26 cellular contexts compared by ENCODE assay signal in the genomic region with DNA sequence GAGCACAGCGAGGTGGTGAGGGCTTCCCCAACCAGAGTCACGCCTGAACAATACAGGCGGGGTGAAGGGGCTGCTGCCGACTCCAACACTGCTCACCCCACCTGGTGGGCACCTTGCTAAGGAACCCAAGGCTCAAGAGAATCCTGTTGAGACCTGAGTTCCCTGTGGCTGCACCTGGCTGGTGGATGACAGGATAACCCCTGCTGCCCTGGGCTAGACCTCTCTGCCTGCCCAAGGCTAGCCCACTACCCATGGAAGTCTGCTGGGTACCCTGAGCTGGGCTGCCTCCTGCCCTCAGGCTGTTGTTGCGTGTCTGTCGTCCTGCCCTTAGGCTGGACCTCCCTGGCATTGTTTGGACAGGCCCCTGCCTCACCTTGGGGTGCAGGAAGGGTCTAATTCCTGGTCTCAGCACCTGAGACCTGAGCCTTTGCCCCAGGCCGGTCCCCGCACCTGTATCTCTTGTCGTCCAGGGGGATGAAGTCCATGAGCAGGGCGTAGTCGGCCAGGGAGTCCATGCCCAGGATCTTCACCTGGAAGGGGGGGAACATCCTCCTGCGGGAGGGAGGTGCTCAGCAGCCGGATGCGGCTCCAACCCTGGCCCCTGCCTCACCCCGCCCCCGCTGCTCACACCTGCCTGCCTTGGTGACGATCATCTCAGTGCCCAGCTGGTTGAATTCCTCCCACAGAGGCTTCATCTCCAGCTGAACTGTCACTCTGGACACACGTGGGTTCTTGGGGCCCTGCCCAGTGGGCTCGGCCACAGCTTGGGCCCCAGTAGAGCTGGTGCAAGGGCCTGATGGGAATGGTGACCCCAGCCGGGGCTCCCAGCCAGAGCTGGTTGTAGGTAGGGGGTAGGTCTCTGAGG. TPM values are rescaled to one million over a fixed set of nuclear protein-coding genes. Genes with fewer than 3 reads are reported as not detected.
A peak's percentile ranks its signal among the peaks of the same experiment; 100 is the strongest.
DNase-seq lines count a peak whose midpoint lies in the region; ATAC-seq lines count a peak whose summit lies in the region.
"Had no signal": no experiment of that assay in that cellular context is flagged by ENCODE, and none has a peak within 500 bp of the region (broad histone marks: within the 10 kb centered on the region; RNA-seq: fewer than 3 reads in every experiment).

No MANE protein-coding gene starts in this region.

- H3K4me1 ChIP-seq in HAP-1 = peaks cover 5% of the 10 kb centered on the region
- H3K4me1 ChIP-seq: breast epithelium, SJCRH30 had no signal

- ATAC-seq in GM21390 (IDR thresholded peaks at IDR 0.05; ENCODE audit: unreplicated experiment) = no peak
- ATAC-seq: heart left ventricle, right cardiac atrium had no signal

- H3K4me3 ChIP-seq in HAP-1 = no peak overlapping the region
- H3K4me3 ChIP-seq: adrenal gland, breast epithelium, heart left ventricle, SJCRH30, suprapubic skin had no signal

- intact Hi-C loops in posterior vena cava (cut with DNase I) = no loop called here

- in situ Hi-C loops in HAP-1 (cut with MboI; ENCODE audit: low sequenced_read_pairs) = loop anchor here (10.0 kb wide), 1 partner anchor 160 kb away; no protein-coding TSS in a partner anchor

- no peaks in the 10 kb centered on the region for H3K27me3 ChIP-seq in HAP-1 (ENCODE audit: low read depth)

- H3K36me3 ChIP-seq in HAP-1 (replicated peaks) = no peaks in the 10 kb centered on the region
- H3K36me3 ChIP-seq: adrenal gland, breast epithelium, heart left ventricle, SJCRH30, suprapubic skin had no signal

- DNase-seq in NCI-H2196 (lab: John Stamatoyannopoulos, UW; ENCODE audit: unreplicated experiment) (peak; percentile 17), NCI-H2196 treated with DMSO at 0.1 percent for 48 hours (lab: John Stamatoyannopoulos, UW; ENCODE audit: unreplicated experiment) (no peak), NCI-H510A treated with DMSO at 0.1 percent for 48 hours (lab: John Stamatoyannopoulos, UW) (peak; percentile 84), ecto neural progenitor cell (ENCODE audit: low spot score) (peak; percentile 44), posterior vena cava (ENCODE audit: low spot score) (peak; percentile 69), HAP-1 (ENCODE audit: low spot score in 2 of 2) (no peak), occipital lobe (lab: John Stamatoyannopoulos, UW) (no peak)
- DNase-seq: activated CD4-positive, alpha-beta T cell treated with anti-CD3 and anti-CD28 coated beads, Interleukin-2, amount 50 U/mL, for 1 hour; activated CD8-positive, alpha-beta memory T cell treated with anti-CD3 and anti-CD28 coated beads, Interleukin-2, amount 50 U/mL, for 4 hours; activated gamma-delta T cell; Karpas-422; mammary epithelial cell; naive B cell; NCI-H526 treated with DMSO at 0.1 percent for 48 hours; OCI-M1; SJCRH30 had no signal

- H3K9me3 ChIP-seq in HAP-1 = no peaks in the 10 kb centered on the region
- H3K9me3 ChIP-seq: adrenal gland, breast epithelium, Caco-2, heart left ventricle, SJCRH30, suprapubic skin had no signal

RNA-seq across cellular contexts. Expression of a gene that starts 4.9 kb away (rescaled TPM):
- 1 to 10 TPM; 4.6 to 5.7 TPM for total RNA-seq in posterior vena cava
- 0.62 TPM for total RNA-seq in occipital lobe

RNA-seq across cellular contexts. Expression of a gene that starts 5.0 kb away (rescaled TPM):
- total RNA-seq in posterior vena cava (not detected), occipital lobe (not detected)
- total RNA-seq: A172, adrenal gland, breast epithelium, Caco-2, endothelial cell of umbilical vein, mammary epithelial cell, osteocyte, right cardiac atrium, SJCRH30, suprapubic skin had no signal

RNA-seq across cellular contexts. Expression of a gene that starts 15.9 kb away (rescaled TPM):
- not detected for total RNA-seq in posterior vena cava
- 0.47 TPM for total RNA-seq in occipital lobe
- total RNA-seq: adrenal gland, endothelial cell of umbilical vein, heart left ventricle, osteocyte, right cardiac atrium, suprapubic skin had no signal

RNA-seq across cellular contexts. Expression of a gene that starts 27.9 kb away (rescaled TPM):
- total RNA-seq in posterior vena cava = 100 to 1,000 TPM; 112 to 116 TPM
- total RNA-seq in occipital lobe = 129 TPM

RNA-seq across cellular contexts. Expression of a gene that starts 39.8 kb away (rescaled TPM):
- not detected for total RNA-seq in posterior vena cava
- not detected for total RNA-seq in occipital lobe
- total RNA-seq: A172, adrenal gland, endothelial cell of umbilical vein, heart left ventricle, osteocyte, right cardiac atrium, SJCRH30 had no signal

Comparison
In these comparisons a context has a peak if more than half of its experiments do, and no peak if none do; other contexts are left out.
1. DNase-seq: peak in NCI-H2196 (single experiment), NCI-H510A treated with DMSO at 0.1 percent for 48 hours (single experiment), ecto neural progenitor cell (single experiment) and posterior vena cava (single experiment); none in NCI-H2196 treated with DMSO at 0.1 percent for 48 hours (single experiment), HAP-1 (0 of 2) and occipital lobe (single experiment).